ENCODE assay signal across 25 cellular contexts in genomic region chr3:35665390-35666055, GRCh38. TPM values are rescaled to one million over a fixed set of nuclear protein-coding genes. Genes with fewer than 3 reads are reported as not detected.
DNase-seq lines count a peak whose midpoint lies in the region; ATAC-seq, FAIRE-seq and TF ChIP-seq lines count a peak whose summit lies in the region.
"Had no signal": no experiment of that assay in that cellular context is flagged by ENCODE, and none has a peak within 500 bp of the region (broad histone marks: within the 10 kb centered on the region; RNA-seq: fewer than 3 reads in every experiment).

No MANE protein-coding gene starts in this region.

- TF ChIP-seq CTCF in bronchial epithelial cell (IDR thresholded peaks at IDR 0.05; ENCODE audit: insufficient read depth, low read length, severe bottlenecking), result no peak
- TF ChIP-seq CTCF in nephron (IDR thresholded peaks at IDR 0.05; ENCODE audit: unreplicated experiment in 3 of 3), result no peak
- no peak for TF ChIP-seq CTCF in breast epithelium (IDR thresholded peaks at IDR 0.05)
- no peak for TF ChIP-seq CTCF in left ventricle myocardium inferior (IDR thresholded peaks at IDR 0.05; ENCODE audit: borderline replicate concordance)

- H3K27ac Mint-ChIP-seq in nephron, result peak overlapping the region; percentile 45 to 75 (median 56)
- H3K27ac Mint-ChIP-seq in activated CD4-positive, alpha-beta memory T cell treated with anti-CD3 and anti-CD28 coated beads, Interleukin-2, amount 10 ng/mL, durations not matched to agents 7 days and 5 days, result no peak overlapping the region
- no peak overlapping the region for H3K27ac Mint-ChIP-seq in stimulated activated effector memory CD8-positive, alpha-beta T cell treated with anti-CD3 and anti-CD28 coated beads, Interleukin-12 subunit alpha, Interleukin-12 subunit beta, amount 100 ng/mL, for 72 hours
- H3K27ac Mint-ChIP-seq: activated CD4-positive, alpha-beta memory T cell treated with anti-CD3 and anti-CD28 coated beads for 36 hours; activated naive CD4-positive, alpha-beta T cell treated with anti-CD3 and anti-CD28 coated beads, Interleukin-2, amount 50 U/mL, for 72 hours; dendritic cell treated with granulocyte-macrophage colony-stimulating factor and Interleukin-4, amounts not matched to agents 40 ng/mL and 50 ng/mL, for 4 days; HFFc6 had no signal

- POLR2A ChIA-PET in activated CD4-positive, alpha-beta memory T cell treated with anti-CD3 and anti-CD28 coated beads, Interleukin-2, amount 10 ng/mL, durations not matched to agents 7 days and 5 days (lab: Charles Lee), result no interaction called here

- H3K4me3 Mint-ChIP-seq in nephron, result peak overlapping the region in 1 of 3 experiments; percentile 50
- no peak overlapping the region for H3K4me3 Mint-ChIP-seq in activated CD4-positive, alpha-beta memory T cell treated with anti-CD3 and anti-CD28 coated beads, Interleukin-2, amount 10 ng/mL, durations not matched to agents 7 days and 5 days
- H3K4me3 Mint-ChIP-seq in stimulated activated effector memory CD8-positive, alpha-beta T cell treated with anti-CD3 and anti-CD28 coated beads, Interleukin-12 subunit alpha, Interleukin-12 subunit beta, amount 100 ng/mL, for 72 hours, result no peak overlapping the region
- H3K4me3 Mint-ChIP-seq: activated CD4-positive, alpha-beta memory T cell treated with anti-CD3 and anti-CD28 coated beads for 36 hours; activated T-cell treated with anti-CD3 and anti-CD28 coated beads, Interleukin-2, amount 50 U/mL, for 4 hours; dendritic cell treated with granulocyte-macrophage colony-stimulating factor and Interleukin-4, amounts not matched to agents 40 ng/mL and 50 ng/mL, for 4 days; HFFc6 had no signal

- H3K9me3 Mint-ChIP-seq in nephron, result no peaks in the 10 kb centered on the region
- no peaks in the 10 kb centered on the region for H3K9me3 Mint-ChIP-seq in activated CD4-positive, alpha-beta memory T cell treated with anti-CD3 and anti-CD28 coated beads, Interleukin-2, amount 10 ng/mL, durations not matched to agents 7 days and 5 days
- peaks cover 13% of the 10 kb centered on the region for H3K9me3 Mint-ChIP-seq in stimulated activated effector memory CD8-positive, alpha-beta T cell treated with anti-CD3 and anti-CD28 coated beads, Interleukin-12 subunit alpha, Interleukin-12 subunit beta, amount 100 ng/mL, for 72 hours
- H3K9me3 Mint-ChIP-seq: activated CD4-positive, alpha-beta memory T cell treated with anti-CD3 and anti-CD28 coated beads for 36 hours; activated T-cell treated with anti-CD3 and anti-CD28 coated beads, Interleukin-2, amount 50 U/mL, for 4 hours had no signal

- H3K4me1 Mint-ChIP-seq in nephron, result peaks cover 65% of the 10 kb centered on the region
- no peaks in the 10 kb centered on the region for H3K4me1 Mint-ChIP-seq in activated CD4-positive, alpha-beta memory T cell treated with anti-CD3 and anti-CD28 coated beads, Interleukin-2, amount 10 ng/mL, durations not matched to agents 7 days and 5 days
- H3K4me1 Mint-ChIP-seq in stimulated activated effector memory CD8-positive, alpha-beta T cell treated with anti-CD3 and anti-CD28 coated beads, Interleukin-12 subunit alpha, Interleukin-12 subunit beta, amount 100 ng/mL, for 72 hours, result no peaks in the 10 kb centered on the region

- H3K36me3 Mint-ChIP-seq in nephron (ENCODE audit: low read depth), result no peaks in the 10 kb centered on the region
- H3K36me3 Mint-ChIP-seq in activated CD4-positive, alpha-beta memory T cell treated with anti-CD3 and anti-CD28 coated beads, Interleukin-2, amount 10 ng/mL, durations not matched to agents 7 days and 5 days (ENCODE audit: low read depth), result no peaks in the 10 kb centered on the region
- H3K36me3 Mint-ChIP-seq in stimulated activated effector memory CD8-positive, alpha-beta T cell treated with anti-CD3 and anti-CD28 coated beads, Interleukin-12 subunit alpha, Interleukin-12 subunit beta, amount 100 ng/mL, for 72 hours, result no peaks in the 10 kb centered on the region
- H3K36me3 Mint-ChIP-seq: activated CD4-positive, alpha-beta memory T cell treated with anti-CD3 and anti-CD28 coated beads for 36 hours; activated naive CD4-positive, alpha-beta T cell treated with anti-CD3 and anti-CD28 coated beads, Interleukin-2, amount 50 U/mL, for 72 hours; naive B cell had no signal

- DNase-seq in COLO668 (lab: John Stamatoyannopoulos, UW; ENCODE audit: unreplicated experiment) (peak; percentile 0), NAMALWA (ENCODE audit: low spot score) (peak; percentile 57), bronchial epithelial cell (ENCODE audit: low read depth) (peak; percentile 32), breast epithelium (ENCODE audit: low spot score in 2 of 2) (no peak), left ventricle myocardium inferior (no peak)
- no peak for DNase-seq in activated CD4-positive, alpha-beta memory T cell treated with anti-CD3 and anti-CD28 coated beads, Interleukin-2, amount 10 ng/mL, durations not matched to agents 7 days and 5 days
- no peak for DNase-seq in stimulated activated effector memory CD8-positive, alpha-beta T cell treated with anti-CD3 and anti-CD28 coated beads, Interleukin-12 subunit alpha, Interleukin-12 subunit beta, amount 100 ng/mL, for 72 hours (ENCODE audit: low spot score in 2 of 2)
- DNase-seq: activated CD4-positive, alpha-beta memory T cell treated with anti-CD3 and anti-CD28 coated beads for 36 hours; activated T-cell treated with anti-CD3 and anti-CD28 coated beads, Interleukin-2, amount 50 U/mL, for 4 hours; Caco-2; HFFc6; stimulated activated CD4-positive, alpha-beta T cell treated with anti-CD3 and anti-CD28 coated beads, Interleukin-4, amount 100 ng/mL, for 1 hour had no signal

- TF ChIP-seq POLR2A in breast epithelium (IDR thresholded peaks at IDR 0.05), result no peak

- intact Hi-C loops in breast epithelium (cut with DNase I; ENCODE audit: low total_unique reads), result no loop called here
- intact Hi-C loops in left ventricle myocardium inferior (cut with micrococcal nuclease), result no loop called here

- H3K36me3 ChIP-seq in bronchial epithelial cell (ENCODE audit: control insufficient read depth, insufficient read depth, low read length), result no peaks in the 10 kb centered on the region
- H3K36me3 ChIP-seq in breast epithelium, result no peaks in the 10 kb centered on the region
- H3K36me3 ChIP-seq in left ventricle myocardium inferior, result no peaks in the 10 kb centered on the region
- H3K36me3 ChIP-seq: pancreas, vagina, WERI-Rb-1 had no signal

- H3K9me3 ChIP-seq in breast epithelium (no peaks in the 10 kb centered on the region), left ventricle myocardium inferior (replicated peaks) (no peaks in the 10 kb centered on the region)
- H3K9me3 ChIP-seq: Caco-2, pancreas, vagina had no signal

- H3K27ac ChIP-seq in breast epithelium (no peak overlapping the region), left ventricle myocardium inferior (replicated peaks) (no peak overlapping the region)
- H3K27ac ChIP-seq: epithelial cell of prostate, KMS-11, pancreas, skin epidermis, vagina, WERI-Rb-1 had no signal

- ATAC-seq in stimulated activated effector memory CD8-positive, alpha-beta T cell treated with anti-CD3 and anti-CD28 coated beads, Interleukin-12 subunit alpha, Interleukin-12 subunit beta, amount 100 ng/mL, for 72 hours, result no peak
- ATAC-seq: activated naive CD4-positive, alpha-beta T cell treated with anti-CD3 and anti-CD28 coated beads, Interleukin-2, amount 50 U/mL, for 72 hours; activated T-cell treated with anti-CD3 and anti-CD28 coated beads, Interleukin-2, amount 50 U/mL, for 4 hours had no signal

- H3K4me3 ChIP-seq in bronchial epithelial cell (ENCODE audit: low read depth, low read length), result no peak overlapping the region
- no peak overlapping the region for H3K4me3 ChIP-seq in breast epithelium
- H3K4me3 ChIP-seq in left ventricle myocardium inferior, result no peak overlapping the region
- H3K4me3 ChIP-seq: pancreas, skin epidermis, vagina had no signal

- H3K4me1 ChIP-seq in breast epithelium (no peaks in the 10 kb centered on the region), left ventricle myocardium inferior (peaks cover 28% of the 10 kb centered on the region)
- H3K4me1 ChIP-seq: Caco-2, pancreas, vagina had no signal

- CTCF ChIA-PET in activated CD4-positive, alpha-beta memory T cell treated with anti-CD3 and anti-CD28 coated beads, Interleukin-2, amount 10 ng/mL, durations not matched to agents 7 days and 5 days (lab: Charles Lee), result no interaction called here

- peaks cover 3% of the 10 kb centered on the region for H3K27me3 Mint-ChIP-seq in nephron (ENCODE audit: low read depth)
- H3K27me3 Mint-ChIP-seq in activated CD4-positive, alpha-beta memory T cell treated with anti-CD3 and anti-CD28 coated beads, Interleukin-2, amount 10 ng/mL, durations not matched to agents 7 days and 5 days, result no peaks in the 10 kb centered on the region
- H3K27me3 Mint-ChIP-seq: activated CD4-positive, alpha-beta memory T cell treated with anti-CD3 and anti-CD28 coated beads for 36 hours; dendritic cell treated with granulocyte-macrophage colony-stimulating factor and Interleukin-4, amounts not matched to agents 40 ng/mL and 50 ng/mL, for 4 days; naive B cell had no signal

- H3K27me3 ChIP-seq in bronchial epithelial cell (ENCODE audit: control insufficient read depth, insufficient read depth, low read length) (no peaks in the 10 kb centered on the region), breast epithelium (no peaks in the 10 kb centered on the region), left ventricle myocardium inferior (ENCODE audit: low read depth) (no peaks in the 10 kb centered on the region)
- H3K27me3 ChIP-seq: pancreas, vagina had no signal

- no peak for FAIRE-seq in bronchial epithelial cell (lab: Jason Lieb, UNC)
- FAIRE-seq: GM12892, pancreas had no signal

RNA-seq across cellular contexts. Expression of gene ARPP21, which starts 26.2 kb away (rescaled TPM):
- total RNA-seq in bronchial epithelial cell (not detected in 2 replicates), breast epithelium (under 1 TPM in 1 of 3 donors, not detected in 2; 0.16 TPM), left ventricle myocardium inferior (not detected)
- not detected for total RNA-seq in activated CD4-positive, alpha-beta memory T cell treated with anti-CD3 and anti-CD28 coated beads, Interleukin-2, amount 10 ng/mL, durations not matched to agents 7 days and 5 days
- total RNA-seq: activated CD4-positive, alpha-beta memory T cell treated with anti-CD3 and anti-CD28 coated beads for 36 hours; activated naive CD4-positive, alpha-beta T cell treated with anti-CD3 and anti-CD28 coated beads, Interleukin-2, amount 50 U/mL, for 72 hours; activated T-cell treated with anti-CD3 and anti-CD28 coated beads, Interleukin-2, amount 50 U/mL, for 4 hours; Caco-2; glomerular endothelial cell; HFFc6; T-helper 1 cell treated with Interleukin-12 subunit alpha and Interleukin-12 subunit beta and Interleukin-4 antibody, amounts not matched to agents 30 ng/mL and 1 ng/mL, for 36 hours; vagina had no signal

Comparison
In these comparisons a context has a peak if more than half of its experiments do, and no peak if none do; other contexts are left out.
1. DNase-seq: peak in COLO668 (single experiment), NAMALWA (single experiment) and bronchial epithelial cell (single experiment); none in activated CD4-positive, alpha-beta memory T cell treated with anti-CD3 and anti-CD28 coated beads, Interleukin-2, amount 10 ng/mL, durations not matched to agents 7 days and 5 days (single experiment), stimulated activated effector memory CD8-positive, alpha-beta T cell treated with anti-CD3 and anti-CD28 coated beads, Interleukin-12 subunit alpha, Interleukin-12 subunit beta, amount 100 ng/mL, for 72 hours (0 of 2), breast epithelium (0 of 2) and left ventricle myocardium inferior (single experiment).
2. H3K27ac Mint-ChIP-seq: peak in nephron (3 of 3); none in activated CD4-positive, alpha-beta memory T cell treated with anti-CD3 and anti-CD28 coated beads, Interleukin-2, amount 10 ng/mL, durations not matched to agents 7 days and 5 days (single experiment) and stimulated activated effector memory CD8-positive, alpha-beta T cell treated with anti-CD3 and anti-CD28 coated beads, Interleukin-12 subunit alpha, Interleukin-12 subunit beta, amount 100 ng/mL, for 72 hours (single experiment).